2 cellular contexts compared by ENCODE assay signal in the genomic region with DNA sequence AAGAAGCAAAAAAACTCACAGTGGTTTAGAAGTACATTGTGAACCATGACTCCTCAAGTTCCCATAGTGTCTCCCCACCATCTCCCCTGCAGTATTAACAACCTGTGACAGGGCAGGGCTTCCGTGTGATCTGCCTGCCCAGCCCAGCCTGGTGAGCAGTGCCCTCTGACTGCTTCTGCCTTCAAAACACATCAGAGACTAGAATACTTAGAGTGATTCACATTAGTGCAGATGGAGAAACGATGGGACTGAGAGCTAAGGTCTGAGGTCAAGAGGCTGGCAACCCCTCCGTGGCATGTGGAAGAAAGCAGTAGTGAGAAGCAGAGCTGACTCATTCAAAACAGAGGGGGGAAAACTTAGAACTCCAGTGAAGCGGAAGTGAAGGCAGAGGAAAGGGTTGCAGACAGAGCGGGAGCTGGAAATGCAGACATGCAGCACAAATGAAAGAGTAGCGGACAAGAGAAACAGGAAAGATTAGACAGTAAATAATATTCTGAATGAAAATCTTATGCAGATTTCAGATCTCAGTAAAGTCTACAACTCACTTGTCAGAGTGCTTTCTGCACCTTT. TPM values are rescaled to one million over a fixed set of nuclear protein-coding genes. Genes with fewer than 3 reads are reported as not detected.
"Had no signal": no experiment of that assay in that cellular context is flagged by ENCODE, and none has a peak within 500 bp of the region (broad histone marks: within the 10 kb centered on the region; RNA-seq: fewer than 3 reads in every experiment).

No MANE protein-coding gene starts in this region.

RNA-seq across cellular contexts. Expression of gene CHRFAM7A, which starts 6.9 kb away (rescaled TPM):
- total RNA-seq: PC-9, RPMI7951 had no signal
